ENCODE assay signal across 8 cellular contexts in genomic region chr1:203769505-203770343, GRCh38. TPM values are rescaled to one million over a fixed set of nuclear protein-coding genes. Genes with fewer than 3 reads are reported as not detected.
DNase-seq lines count a peak whose midpoint lies in the region; ATAC-seq, FAIRE-seq and TF ChIP-seq lines count a peak whose summit lies in the region.

No MANE protein-coding gene starts in this region.

- ATAC-seq in effector memory CD8-positive, alpha-beta T cell (replicated peaks): no peak

- FAIRE-seq in GM19239 (lab: Jason Lieb, UNC): no peak

- DNase-seq in activated T-cell treated with anti-CD3 and anti-CD28 coated beads, Interleukin-2, amount 50 U/mL, for 24 hours: no peak
- DNase-seq in activated T-cell treated with anti-CD3 and anti-CD28 coated beads, Interleukin-2, amount 50 U/mL, for 48 hours: no peak
- DNase-seq in effector memory CD8-positive, alpha-beta T cell: no peak
- DNase-seq in mucosa of gallbladder (ENCODE audit: low spot score) (peak; percentile 87), uterus (peak; percentile 72 to 74), OCI-LY7 (ENCODE audit: low spot score) (no peak), GM19239 (ENCODE audit: insufficient read length, low spot score) (no peak)

- no TSS peak for BruUV-seq in OCI-LY7 (replicated peaks; lab: Mats Ljungman, UMichigan)

- CTCF ChIA-PET in OCI-LY7 (lab: Charles Lee; ENCODE audit: unreplicated experiment): interaction anchor here (1.0 kb wide), 1 partner anchor 20 kb away, joined by 4 read pairs; no protein-coding TSS in a partner anchor

- intact Hi-C loops in uterus (cut with DNase I; ENCODE audit: low total_unique reads): no loop called here
- intact Hi-C loops in OCI-LY7 (cut with micrococcal nuclease; ENCODE audit: unreplicated experiment): loop anchor here (5.0 to 10.0 kb wide), 4 partner anchors 48 to 755 kb away; partner anchors contain the start of gene ATP2B4

- no peak overlapping the region for H3K4me3 Mint-ChIP-seq in activated T-cell treated with anti-CD3 and anti-CD28 coated beads, Interleukin-2, amount 50 U/mL, for 24 hours
- H3K4me3 Mint-ChIP-seq in effector memory CD8-positive, alpha-beta T cell: peak overlapping the region; percentile 64 to 90

- no peaks in the 10 kb centered on the region for H3K27me3 ChIP-seq in uterus

- H3K9me3 Mint-ChIP-seq in activated T-cell treated with anti-CD3 and anti-CD28 coated beads, Interleukin-2, amount 50 U/mL, for 24 hours: no peaks in the 10 kb centered on the region
- H3K9me3 Mint-ChIP-seq in effector memory CD8-positive, alpha-beta T cell: no peaks in the 10 kb centered on the region

- H3K4me3 ChIP-seq in uterus (no peak overlapping the region), OCI-LY7 (ENCODE audit: low read depth, low read length, poor library complexity, severe bottlenecking) (no peak overlapping the region)

- H3K4me1 ChIP-seq in uterus: no peaks in the 10 kb centered on the region
- H3K4me1 ChIP-seq in OCI-LY7 (ENCODE audit: insufficient read depth, low read length, poor library complexity, severe bottlenecking): peaks cover 19% of the 10 kb centered on the region

- POLR2A ChIA-PET in OCI-LY7 (lab: Charles Lee): interaction anchor here (0.8 kb wide), 1 partner anchor 22 kb away, joined by 3 read pairs; no protein-coding TSS in a partner anchor

- H3K27me3 Mint-ChIP-seq in activated T-cell treated with anti-CD3 and anti-CD28 coated beads, Interleukin-2, amount 50 U/mL, for 24 hours: no peaks in the 10 kb centered on the region
- no peaks in the 10 kb centered on the region for H3K27me3 Mint-ChIP-seq in effector memory CD8-positive, alpha-beta T cell

- H4K20me1 ChIP-seq in OCI-LY7 (ENCODE audit: insufficient read depth, low read length): no peaks in the 10 kb centered on the region; the same call in 1 of the 2 replicates

- no peaks in the 10 kb centered on the region for H3K9me2 ChIP-seq in OCI-LY7 (ENCODE audit: insufficient read depth, low read length)

- H3K9me3 ChIP-seq in uterus (no peaks in the 10 kb centered on the region), OCI-LY7 (ENCODE audit: low read length) (no peaks in the 10 kb centered on the region)

- peaks cover 39% of the 10 kb centered on the region for H3K79me2 ChIP-seq in OCI-LY7 (ENCODE audit: insufficient read depth, low read depth, low read length)

- H2AFZ ChIP-seq in OCI-LY7 (ENCODE audit: low read length): no peak overlapping the region

- no peak for TF ChIP-seq POLR2A in uterus (IDR thresholded peaks at IDR 0.05)

- peak overlapping the region; percentile 81 for H3K27ac Mint-ChIP-seq in activated T-cell treated with anti-CD3 and anti-CD28 coated beads, Interleukin-2, amount 50 U/mL, for 24 hours
- H3K27ac Mint-ChIP-seq in effector memory CD8-positive, alpha-beta T cell: peak overlapping the region; percentile 92 to 98

- TF ChIP-seq CTCF in uterus (IDR thresholded peaks at IDR 0.05): no peak
- TF ChIP-seq CTCF in OCI-LY7 (conservative IDR thresholded peaks at IDR 0.05; ENCODE audit: low read length): no peak

- H3K27ac ChIP-seq in uterus: peak overlapping the region in 1 of 2 donors; percentile 54
- no peak overlapping the region for H3K27ac ChIP-seq in OCI-LY7 (ENCODE audit: low read depth, low read length, poor library complexity, severe bottlenecking)

- H3K36me3 ChIP-seq in uterus (no peaks in the 10 kb centered on the region), OCI-LY7 (ENCODE audit: insufficient read depth, low read length) (peaks cover 69% of the 10 kb centered on the region)

- peaks cover 74% of the 10 kb centered on the region for H3K36me3 Mint-ChIP-seq in activated T-cell treated with anti-CD3 and anti-CD28 coated beads, Interleukin-2, amount 50 U/mL, for 24 hours (ENCODE audit: low read depth)
- H3K36me3 Mint-ChIP-seq in effector memory CD8-positive, alpha-beta T cell (ENCODE audit: insufficient read depth): peaks cover 85% of the 10 kb centered on the region

- H3K4me2 ChIP-seq in OCI-LY7 (ENCODE audit: low read length): no peak overlapping the region

- H3K4me1 Mint-ChIP-seq in activated T-cell treated with anti-CD3 and anti-CD28 coated beads, Interleukin-2, amount 50 U/mL, for 24 hours (ENCODE audit: low read depth): peaks cover 35% of the 10 kb centered on the region
- H3K4me1 Mint-ChIP-seq in effector memory CD8-positive, alpha-beta T cell (ENCODE audit: low read depth in 2 of 2): peaks cover 41 to 51% of the 10 kb centered on the region in 2 donors

TF ChIP-seq in PFSK-1, 5 proteins besides CTCF, POLR2A, EP300 and RAD21:
- TF ChIP-seq TAF1 (IDR thresholded peaks at IDR 0.05; ENCODE audit: borderline replicate concordance, insufficient read depth, low read length) (no peak), REST (IDR thresholded peaks at IDR 0.05; ENCODE audit: insufficient read depth in 1 of 2, low read depth in 2 of 2, low read length in 2 of 2) (no peak), POLR2AphosphoS5 (IDR thresholded peaks at IDR 0.05; ENCODE audit: low read depth, low read length) (no peak), SIN3A (IDR thresholded peaks at IDR 0.05; ENCODE audit: borderline replicate concordance, insufficient read depth, low read length) (no peak), FOXP2 (optimal IDR thresholded peaks at IDR 0.05; ENCODE audit: borderline replicate concordance, extremely low read depth, extremely low read length, insufficient read depth) (peak; percentile 40)

RNA-seq across cellular contexts. Expression of gene LAX1, which starts 4.7 kb away (rescaled TPM):
- not detected for polyA plus RNA-seq in PFSK-1 (2012; ENCODE audit: insufficient read length, low read depth)
- total RNA-seq in mucosa of gallbladder (1.9 TPM), uterus (1 to 10 TPM in 1 of 4 donors, under 1 TPM in 2, not detected in 1; 0.28 to 2.0 (median 0.61) TPM), OCI-LY7 (2022) (63.8 and 66.7 TPM in 2 replicates)
- total RNA-seq in OCI-LY7 (2014; rRNA removed; shearing (Covaris generic)): 19.6 and 20.3 TPM in 2 replicates

RNA-seq across cellular contexts. Expression of gene ZBED6, which starts 25.7 kb away (rescaled TPM):
- polyA plus RNA-seq in PFSK-1 (2012; ENCODE audit: insufficient read length, low read depth): 0.83 TPM
- total RNA-seq in mucosa of gallbladder: 35.1 TPM
- total RNA-seq in uterus: 10 to 100 TPM in 3 of 4 donors, 1 to 10 TPM in 1; 2.3 to 63.2 (median 30.6) TPM
- 9.1 and 12.2 TPM in 2 replicates for total RNA-seq in OCI-LY7 (2014; rRNA removed; shearing (Covaris generic))
- 32.1 and 35.8 TPM in 2 replicates for total RNA-seq in OCI-LY7 (2022)

RNA-seq across cellular contexts. Expression of gene ZC3H11A, which starts 25.7 kb away (rescaled TPM):
- polyA plus RNA-seq in PFSK-1 (2012; ENCODE audit: insufficient read length, low read depth): 24.2 TPM
- total RNA-seq in mucosa of gallbladder (70.1 TPM), uterus (100 to 1,000 TPM in 1 of 4 donors, 10 to 100 TPM in 3; 60.9 to 179 (median 87.1) TPM), OCI-LY7 (2022) (113 and 126 TPM in 2 replicates)
- 143 and 150 TPM in 2 replicates for total RNA-seq in OCI-LY7 (2014; rRNA removed; shearing (Covaris generic))

Comparison
In these comparisons a context has a peak if more than half of its experiments do, and no peak if none do; other contexts are left out.
1. DNase-seq: peak in mucosa of gallbladder (single experiment) and uterus (2 of 2); none in activated T-cell treated with anti-CD3 and anti-CD28 coated beads, Interleukin-2, amount 50 U/mL, for 24 hours (single experiment), activated T-cell treated with anti-CD3 and anti-CD28 coated beads, Interleukin-2, amount 50 U/mL, for 48 hours (0 of 2), effector memory CD8-positive, alpha-beta T cell (0 of 3), OCI-LY7 (single experiment) and GM19239 (single experiment).